Comparison of ENCODE assay signal across 10 cellular contexts in genomic region chr5:169778622-169779596, GRCh38.
DNase-seq lines count a peak whose midpoint lies in the region; ATAC-seq lines count a peak whose summit lies in the region.
"Had no signal": no experiment of that assay in that cellular context is flagged by ENCODE, and none has a peak within 500 bp of the region (broad histone marks: within the 10 kb centered on the region; RNA-seq: fewer than 3 reads in every experiment).

No MANE protein-coding gene starts in this region.

- peaks cover 14% of the 10 kb centered on the region for H3K4me1 Mint-ChIP-seq in activated naive CD8-positive, alpha-beta T cell treated with anti-CD3 and anti-CD28 coated beads, Interleukin-2, amount 10 ng/mL, durations not matched to agents 7 days and 5 days

- no peaks in the 10 kb centered on the region for H3K9me3 Mint-ChIP-seq in activated naive CD8-positive, alpha-beta T cell treated with anti-CD3 and anti-CD28 coated beads, Interleukin-2, amount 10 ng/mL, durations not matched to agents 7 days and 5 days

- no peak overlapping the region for H4K91ac ChIP-seq in neuronal stem cell (ENCODE audit: low read depth, low read length, poor library complexity)

- no peak overlapping the region for H2BK5ac ChIP-seq in neuronal stem cell (ENCODE audit: low read length)

- no peaks in the 10 kb centered on the region for H3K27me3 Mint-ChIP-seq in activated naive CD8-positive, alpha-beta T cell treated with anti-CD3 and anti-CD28 coated beads, Interleukin-2, amount 10 ng/mL, durations not matched to agents 7 days and 5 days

- no peak overlapping the region for H4K8ac ChIP-seq in neuronal stem cell (ENCODE audit: low read depth, low read length)

- H3K14ac ChIP-seq in neuronal stem cell (ENCODE audit: low read length) = no peak overlapping the region

- H3K4me1 ChIP-seq in neuronal stem cell (ENCODE audit: control insufficient read depth in 2 of 2, insufficient read depth in 1 of 2, low read depth in 1 of 2, low read length in 2 of 2) = peaks cover 0 to 4% of the 10 kb centered on the region in 2 donors

- H3K4me2 ChIP-seq in neuronal stem cell (ENCODE audit: insufficient read depth, low read length, poor library complexity, severe bottlenecking) = no peak overlapping the region
- H3K4me2 ChIP-seq: KMS-11 had no signal

- peaks cover 0 to 13% (median 11%) of the 10 kb centered on the region in 3 experiments for H3K27me3 ChIP-seq in neuronal stem cell (ENCODE audit: control insufficient read depth in 3 of 3, insufficient read depth in 3 of 3, low read depth in 1 of 3, low read length in 3 of 3)

- no peak overlapping the region for H3K4me3 ChIP-seq in neuronal stem cell (ENCODE audit: low read length in 2 of 2)

- peak overlapping the region; percentile 1 for H3K27ac Mint-ChIP-seq in activated naive CD8-positive, alpha-beta T cell treated with anti-CD3 and anti-CD28 coated beads, Interleukin-2, amount 10 ng/mL, durations not matched to agents 7 days and 5 days

- no peak overlapping the region for H3K9ac ChIP-seq in neuronal stem cell (ENCODE audit: low read depth, low read length, poor library complexity)
- H3K9ac ChIP-seq: KMS-11 had no signal

- H3K79me1 ChIP-seq in neuronal stem cell (ENCODE audit: low read depth, low read length) = no peaks in the 10 kb centered on the region

- POLR2A ChIA-PET in activated naive CD8-positive, alpha-beta T cell treated with anti-CD3 and anti-CD28 coated beads, Interleukin-2, amount 10 ng/mL, durations not matched to agents 7 days and 5 days (lab: Charles Lee) = no interaction called here

- H3K9me3 ChIP-seq in neuronal stem cell (replicated peaks in 1 of 2; ENCODE audit: control insufficient read depth in 2 of 2, insufficient read depth in 1 of 2, low read depth in 1 of 2, low read length in 2 of 2) = no peaks in the 10 kb centered on the region

- H2BK12ac ChIP-seq in neuronal stem cell (ENCODE audit: low read length) = no peak overlapping the region

- no peak for DNase-seq in activated naive CD8-positive, alpha-beta T cell treated with anti-CD3 and anti-CD28 coated beads, Interleukin-2, amount 10 ng/mL, durations not matched to agents 7 days and 5 days
- no peak for DNase-seq in NOMO-1 (lab: John Stamatoyannopoulos, UW; ENCODE audit: unreplicated experiment in 2 of 2)
- no peak for DNase-seq in neuronal stem cell (ENCODE audit: low spot score)
- no peak for DNase-seq in glomerular visceral epithelial cell (ENCODE audit: extremely low spot score)
- DNase-seq: occipital lobe had no signal

- H2AK5ac ChIP-seq in neuronal stem cell (ENCODE audit: low read depth, low read length) = no peak overlapping the region

- no peak overlapping the region for H2AFZ ChIP-seq in neuronal stem cell (ENCODE audit: low read length)

- no peak overlapping the region for H3K4ac ChIP-seq in neuronal stem cell (ENCODE audit: low read length)

- no peak overlapping the region for H3K27ac ChIP-seq in neuronal stem cell (replicated peaks; ENCODE audit: low read length)
- H3K27ac ChIP-seq: KMS-11 had no signal

- no peak overlapping the region for H2BK120ac ChIP-seq in neuronal stem cell (ENCODE audit: low read depth, low read length)

- ATAC-seq in GM18517 (IDR thresholded peaks at IDR 0.05; ENCODE audit: unreplicated experiment) (peak; percentile 95), GM21447 (IDR thresholded peaks at IDR 0.05; ENCODE audit: unreplicated experiment) (peak; percentile 95), HG03342 (IDR thresholded peaks at IDR 0.05; ENCODE audit: unreplicated experiment) (peak; percentile 90)
- no peak for ATAC-seq in activated naive CD8-positive, alpha-beta T cell treated with anti-CD3 and anti-CD28 coated beads, Interleukin-2, amount 10 ng/mL, durations not matched to agents 7 days and 5 days (ENCODE audit: low read depth)
- no peak for ATAC-seq in activated CD4-positive, CD25-positive, alpha-beta regulatory T cell treated with anti-CD3 and anti-CD28 coated beads, Interleukin-2, amount 50 U/mL, for 24 hours

- H2BK15ac ChIP-seq in neuronal stem cell (ENCODE audit: low read length) = no peak overlapping the region

- H3K36me3 ChIP-seq in neuronal stem cell (replicated peaks in 1 of 2; ENCODE audit: control insufficient read depth in 2 of 2, insufficient read depth in 2 of 2, low read length in 2 of 2) = no peaks in the 10 kb centered on the region

- H3K4me3 Mint-ChIP-seq in activated naive CD8-positive, alpha-beta T cell treated with anti-CD3 and anti-CD28 coated beads, Interleukin-2, amount 10 ng/mL, durations not matched to agents 7 days and 5 days = no peak overlapping the region

- peaks cover 16% of the 10 kb centered on the region for H3K36me3 Mint-ChIP-seq in activated naive CD8-positive, alpha-beta T cell treated with anti-CD3 and anti-CD28 coated beads, Interleukin-2, amount 10 ng/mL, durations not matched to agents 7 days and 5 days

- no CpG with 5 or more reads among the region's 7 CpGs for whole genome bisulfite sequencing in neuronal stem cell (ENCODE audit: extremely low coverage in 2 of 2, insufficient read length in 2 of 2, insufficient replicate concordance in 1 of 2), 2 donors

- H3K18ac ChIP-seq in neuronal stem cell (ENCODE audit: low read length) = no peak overlapping the region

- no peak overlapping the region for H3K23ac ChIP-seq in neuronal stem cell (ENCODE audit: low read depth, low read length, poor library complexity)

Comparison
In these comparisons a context has a peak if more than half of its experiments do, and no peak if none do; other contexts are left out.
1. ATAC-seq: peak in GM18517 (single experiment), GM21447 (single experiment) and HG03342 (single experiment); none in activated naive CD8-positive, alpha-beta T cell treated with anti-CD3 and anti-CD28 coated beads, Interleukin-2, amount 10 ng/mL, durations not matched to agents 7 days and 5 days (single experiment) and activated CD4-positive, CD25-positive, alpha-beta regulatory T cell treated with anti-CD3 and anti-CD28 coated beads, Interleukin-2, amount 50 U/mL, for 24 hours (0 of 2).